In the genomic region with DNA sequence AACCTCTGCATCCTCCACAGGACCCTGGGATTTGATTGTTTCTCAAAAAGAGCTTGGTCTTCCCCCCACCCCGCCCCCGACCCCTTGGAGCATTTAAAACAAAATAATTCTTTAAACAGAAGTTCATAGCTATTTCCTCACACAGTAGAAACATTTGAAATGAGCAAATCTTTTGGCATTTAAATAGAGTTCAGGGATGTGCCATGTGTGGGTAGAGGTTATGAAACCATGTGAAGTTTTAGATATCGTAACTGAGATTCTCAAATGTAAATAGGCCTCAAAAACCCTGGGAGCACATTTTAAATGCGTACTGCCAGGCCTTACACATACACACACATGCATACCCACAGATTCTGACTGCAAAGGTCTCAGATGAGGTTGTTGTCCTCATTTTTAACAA, we compare ENCODE assay signal across 15 cellular contexts.
A peak's percentile ranks its signal among the peaks of the same experiment; 100 is the strongest.
DNase-seq lines count a peak whose midpoint lies in the region; ATAC-seq and TF ChIP-seq lines count a peak whose summit lies in the region.
"Had no signal": no experiment of that assay in that cellular context is flagged by ENCODE, and none has a peak within 500 bp of the region (broad histone marks: within the 10 kb centered on the region; RNA-seq: fewer than 3 reads in every experiment).

No MANE protein-coding gene starts in this region.

- H3K9me3 ChIP-seq in left ventricle myocardium inferior (replicated peaks) (no peaks in the 10 kb centered on the region), breast epithelium (no peaks in the 10 kb centered on the region), tibial artery (no peaks in the 10 kb centered on the region)

- peaks cover 18% of the 10 kb centered on the region for H3K4me1 ChIP-seq in left ventricle myocardium inferior
- H3K4me1 ChIP-seq in breast epithelium = no peaks in the 10 kb centered on the region
- peaks cover 0 to 23% (median 15%) of the 10 kb centered on the region in 4 donors for H3K4me1 ChIP-seq in tibial artery

- TF ChIP-seq CTCF in left ventricle myocardium inferior (IDR thresholded peaks at IDR 0.05; ENCODE audit: borderline replicate concordance) (no peak), breast epithelium (IDR thresholded peaks at IDR 0.05) (no peak), tibial artery (IDR thresholded peaks at IDR 0.05) (no peak)

- H3K27me3 ChIP-seq in left ventricle myocardium inferior (ENCODE audit: low read depth) (no peaks in the 10 kb centered on the region), breast epithelium (no peaks in the 10 kb centered on the region), tibial artery (no peaks in the 10 kb centered on the region)

- intact Hi-C loops in left cardiac atrium (cut with DNase I) (no loop called here), left ventricle myocardium inferior (cut with micrococcal nuclease) (no loop called here), breast epithelium (cut with DNase I; ENCODE audit: low total_unique reads) (no loop called here), tibial artery (cut with DNase I; ENCODE audit: low total_unique reads) (no loop called here)

- peak; percentile 64 to 68 for ATAC-seq in left cardiac atrium
- no peak for ATAC-seq in HG03045 (IDR thresholded peaks at IDR 0.05; ENCODE audit: unreplicated experiment)
- ATAC-seq in HG03135 (IDR thresholded peaks at IDR 0.05; ENCODE audit: unreplicated experiment) = no peak
- ATAC-seq: activated CD8-positive, alpha-beta memory T cell treated with anti-CD3 and anti-CD28 coated beads, Interleukin-2, amount 10 ng/mL, durations not matched to agents 7 days and 5 days; natural killer cell had no signal

- H3K36me3 ChIP-seq in left ventricle myocardium inferior = no peaks in the 10 kb centered on the region
- H3K36me3 ChIP-seq in breast epithelium = no peaks in the 10 kb centered on the region
- no peaks in the 10 kb centered on the region for H3K36me3 ChIP-seq in tibial artery

- no peak for DNase-seq in left cardiac atrium
- no peak for DNase-seq in left ventricle myocardium inferior
- DNase-seq in breast epithelium (ENCODE audit: low spot score in 2 of 2) = no peak
- DNase-seq in kidney tubule cell (ENCODE audit: low spot score) = peak; percentile 9
- no peak for DNase-seq in tibial artery
- no peak for DNase-seq in NOMO-1 treated with DMSO at 0.1 percent for 48 hours (lab: John Stamatoyannopoulos, UW; ENCODE audit: unreplicated experiment)
- DNase-seq: activated CD8-positive, alpha-beta memory T cell treated with anti-CD3 and anti-CD28 coated beads, Interleukin-2, amount 10 ng/mL, durations not matched to agents 7 days and 5 days; activated naive CD8-positive, alpha-beta T cell treated with anti-CD3 and anti-CD28 coated beads, Interleukin-2, amount 10 ng/mL, durations not matched to agents 7 days and 5 days; natural killer cell; NCI-H187; NCI-H748 treated with DMSO at 0.1 percent for 48 hours; SHP77 treated with DMSO at 0.1 percent for 48 hours had no signal

- TF ChIP-seq POLR2A in breast epithelium (IDR thresholded peaks at IDR 0.05) = no peak

- H3K27ac ChIP-seq in left ventricle myocardium inferior (replicated peaks) (no peak overlapping the region), breast epithelium (peak overlapping the region; percentile 72 to 83), tibial artery (peak overlapping the region; percentile 34 to 53)
- H3K27ac ChIP-seq: KMS-11 had no signal

- H3K4me3 ChIP-seq in left ventricle myocardium inferior (no peak overlapping the region), breast epithelium (no peak overlapping the region), tibial artery (no peak overlapping the region)

Comparison
In these comparisons a context has a peak if more than half of its experiments do, and no peak if none do; other contexts are left out.
1. ATAC-seq: peak in left cardiac atrium (2 of 2); none in HG03045 (single experiment) and HG03135 (single experiment).